20 cellular contexts compared by ENCODE assay signal in the genomic region with DNA sequence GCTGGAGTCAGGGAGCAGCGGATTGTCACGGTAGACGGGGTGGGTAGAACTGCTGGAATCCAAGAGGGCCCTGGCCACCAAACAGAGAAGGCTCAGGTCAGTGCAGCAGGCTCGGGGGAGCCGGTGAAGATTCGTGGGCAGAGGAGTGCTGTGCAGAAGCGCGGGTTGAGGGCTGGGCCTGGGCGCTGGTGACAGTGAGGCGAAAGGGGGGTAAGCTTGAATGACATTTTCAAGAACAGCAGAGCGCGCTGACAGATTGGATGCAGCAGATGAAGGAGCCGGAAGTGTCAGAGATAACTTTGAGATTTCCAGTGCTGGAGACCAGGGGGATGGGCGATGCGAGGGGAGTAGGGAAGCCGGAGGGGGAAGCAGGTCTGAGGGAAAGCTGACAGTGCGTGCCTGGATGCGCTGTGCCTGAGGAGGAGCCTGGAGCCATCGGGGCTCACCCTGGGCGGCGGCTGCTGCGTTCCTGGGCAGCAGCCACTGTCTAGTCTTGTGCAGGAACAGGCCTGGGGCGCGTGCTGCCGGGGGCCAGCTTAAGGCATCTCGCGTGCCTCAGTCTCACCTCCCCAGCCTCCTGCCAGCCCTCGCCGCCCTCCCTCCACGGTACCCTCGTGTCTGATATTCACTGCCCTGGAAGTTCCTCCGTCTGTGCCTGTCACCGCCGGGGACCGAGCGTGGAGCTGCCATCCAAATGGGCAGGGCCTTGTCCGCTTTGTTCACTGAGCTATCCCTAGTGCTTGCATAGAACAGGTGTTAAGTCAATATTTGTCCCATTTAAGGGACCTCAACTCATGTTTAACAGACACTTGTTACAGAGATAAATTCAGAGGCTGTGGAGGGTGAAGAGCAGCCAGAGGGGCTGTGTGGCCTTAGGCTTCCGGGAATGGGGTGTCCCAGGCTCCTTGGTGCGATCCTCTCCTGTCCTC. TPM values are rescaled to one million over a fixed set of nuclear protein-coding genes. Genes with fewer than 3 reads are reported as not detected.
DNase-seq lines count a peak whose midpoint lies in the region; ATAC-seq and TF ChIP-seq lines count a peak whose summit lies in the region.
"Had no signal": no experiment of that assay in that cellular context is flagged by ENCODE, and none has a peak within 500 bp of the region (broad histone marks: within the 10 kb centered on the region; RNA-seq: fewer than 3 reads in every experiment).

No MANE protein-coding gene starts in this region.

- H3K4me1 ChIP-seq in BE2C (peaks cover 9% of the 10 kb centered on the region), endodermal cell (ENCODE audit: control insufficient read depth, insufficient read depth, low read length) (no peaks in the 10 kb centered on the region), suprapubic skin (peaks cover 5% of the 10 kb centered on the region)
- H3K4me1 ChIP-seq: parathyroid adenoma had no signal

- POLR2A ChIA-PET in HEK293T (lab: Yijun Ruan, JAX): no interaction called here

- CTCF ChIA-PET in HEK293T (lab: Yijun Ruan, JAX): no interaction called here

- H3K9ac ChIP-seq in endodermal cell (ENCODE audit: extremely low read depth, low read length, poor library complexity, severe bottlenecking): no peak overlapping the region
- H3K9ac ChIP-seq: parathyroid adenoma had no signal

- DNase-seq in BE2C (peak; percentile 75), NCI-H2029 (lab: John Stamatoyannopoulos, UW) (peak; percentile 42), endodermal cell (peak; percentile 69), mesenteric fat pad (ENCODE audit: low spot score) (peak; percentile 85), HEK293T (ENCODE audit: extremely low spot score) (no peak), GM20000 (ENCODE audit: low spot score) (no peak), suprapubic skin (ENCODE audit: low spot score in 2 of 2) (no peak)
- DNase-seq: activated B cell treated with CpG ODN at 0.5 μM for 24 hours; activated CD8-positive, alpha-beta memory T cell treated with anti-CD3 and anti-CD28 coated beads, Interleukin-2, amount 50 U/mL, for 4 hours; activated naive CD8-positive, alpha-beta T cell treated with anti-CD3 and anti-CD28 coated beads for 36 hours; cerebellar nuclear complex; hippocampal formation; NCI-H1436 treated with DMSO at 0.1 percent for 48 hours; stimulated activated CD4-positive, alpha-beta T cell treated with anti-CD3 and anti-CD28 coated beads, Interleukin-1b, Interleukin-23, amount 100 ng/mL, for 48 hours; SW 1271; trophoblast cell had no signal

- H3K9me3 ChIP-seq in BE2C (no peaks in the 10 kb centered on the region), endodermal cell (ENCODE audit: control insufficient read depth, low read length) (no peaks in the 10 kb centered on the region), suprapubic skin (no peaks in the 10 kb centered on the region)

- WGBS in endodermal cell (ENCODE audit: insufficient coverage in 1 of 2, insufficient read length in 1 of 2), 2 experiments: 70 to 75% methylated on average over 29 to 39 of the region's 39 CpGs
- WGBS in suprapubic skin: 38% methylated on average over 30 of the region's 39 CpGs

- peaks cover 46% of the 10 kb centered on the region for H3K27me3 Mint-ChIP-seq in endodermal cell (ENCODE audit: insufficient read depth)

- H3K36me3 Mint-ChIP-seq in endodermal cell (ENCODE audit: low read depth): no peaks in the 10 kb centered on the region
- H3K36me3 Mint-ChIP-seq: activated naive CD8-positive, alpha-beta T cell treated with anti-CD3 and anti-CD28 coated beads for 36 hours; memory B cell had no signal

- H3K4me3 Mint-ChIP-seq in endodermal cell: no peak overlapping the region
- H3K4me3 Mint-ChIP-seq: activated B cell treated with CpG ODN at 0.5 μM for 24 hours; activated naive CD8-positive, alpha-beta T cell treated with anti-CD3 and anti-CD28 coated beads for 36 hours; memory B cell had no signal

- no peak for TF ChIP-seq POLR2A in suprapubic skin (IDR thresholded peaks at IDR 0.05)

- ATAC-seq in GM19023 (IDR thresholded peaks at IDR 0.05; ENCODE audit: unreplicated experiment): no peak
- ATAC-seq: K562 had no signal

- H3K36me3 ChIP-seq in BE2C (no peaks in the 10 kb centered on the region), endodermal cell (ENCODE audit: control insufficient read depth, insufficient read depth, low read length) (no peaks in the 10 kb centered on the region), suprapubic skin (no peaks in the 10 kb centered on the region)

- H3K4me3 ChIP-seq in BE2C (ENCODE audit: low read depth, low read length) (peak overlapping the region; percentile 34), endodermal cell (ENCODE audit: low read length) (no peak overlapping the region), suprapubic skin (no peak overlapping the region)
- H3K4me3 ChIP-seq: K562 had no signal

- no peak for TF ChIP-seq EP300 in suprapubic skin (IDR thresholded peaks at IDR 0.05)

- H3K4me1 Mint-ChIP-seq in endodermal cell: peaks cover 20% of the 10 kb centered on the region
- H3K4me1 Mint-ChIP-seq: activated B cell treated with CpG ODN at 0.5 μM for 24 hours; activated naive CD8-positive, alpha-beta T cell treated with anti-CD3 and anti-CD28 coated beads for 36 hours had no signal

- H3K27ac Mint-ChIP-seq in endodermal cell: no peak overlapping the region
- H3K27ac Mint-ChIP-seq: activated naive CD8-positive, alpha-beta T cell treated with anti-CD3 and anti-CD28 coated beads for 36 hours; memory B cell had no signal

- TF ChIP-seq CTCF in BE2C (IDR thresholded peaks at IDR 0.05; ENCODE audit: low read depth, low read length): no peak
- no peak for TF ChIP-seq CTCF in endodermal cell (conservative IDR thresholded peaks at IDR 0.05)
- TF ChIP-seq CTCF in GM20000 (IDR thresholded peaks at IDR 0.05; ENCODE audit: extremely low read depth, missing control alignments): no peak
- TF ChIP-seq CTCF in suprapubic skin (IDR thresholded peaks at IDR 0.05): no peak

- H3K9me3 Mint-ChIP-seq in endodermal cell: no peaks in the 10 kb centered on the region
- H3K9me3 Mint-ChIP-seq: activated B cell treated with CpG ODN at 0.5 μM for 24 hours; activated naive CD8-positive, alpha-beta T cell treated with anti-CD3 and anti-CD28 coated beads for 36 hours; memory B cell had no signal

- H3K27me3 ChIP-seq in BE2C (peaks cover 12% of the 10 kb centered on the region), endodermal cell (ENCODE audit: control insufficient read depth, insufficient read depth, low read length, poor library complexity, severe bottlenecking) (peaks cover 32% of the 10 kb centered on the region), suprapubic skin (peaks cover 42% of the 10 kb centered on the region)

- H3K27ac ChIP-seq in endodermal cell (ENCODE audit: low read depth, low read length) (no peak overlapping the region), suprapubic skin (no peak overlapping the region)
- H3K27ac ChIP-seq: parathyroid adenoma had no signal

TF ChIP-seq in HEK293T, 16 proteins besides CTCF, POLR2A, EP300 and RAD21:
- TF ChIP-seq ELF4 (IDR thresholded peaks at IDR 0.05) (no peak), SUZ12 (IDR thresholded peaks at IDR 0.05) (no peak), L3MBTL2 (conservative IDR thresholded peaks at IDR 0.05) (no peak), TARDBP (IDR thresholded peaks at IDR 0.05) (no peak), BHLHE40 (IDR thresholded peaks at IDR 0.05; ENCODE audit: borderline replicate concordance) (no peak), NFRKB (IDR thresholded peaks at IDR 0.05) (no peak), CTBP1 (IDR thresholded peaks at IDR 0.05; ENCODE audit: borderline replicate concordance) (no peak), ARNT (IDR thresholded peaks at IDR 0.05) (no peak), FOXM1 (IDR thresholded peaks at IDR 0.05; ENCODE audit: borderline replicate concordance) (no peak), HDGF (IDR thresholded peaks at IDR 0.05; ENCODE audit: borderline replicate concordance) (no peak), SP1 (IDR thresholded peaks at IDR 0.05) (no peak), LEF1 (IDR thresholded peaks at IDR 0.05; ENCODE audit: borderline replicate concordance) (no peak), FOXK2 (IDR thresholded peaks at IDR 0.05) (no peak), PKNOX1 (IDR thresholded peaks at IDR 0.05) (no peak), FOXA1 (IDR thresholded peaks at IDR 0.05) (no peak), ZNF384 (IDR thresholded peaks at IDR 0.05) (no peak)

RNA-seq across cellular contexts. Expression of gene GRIK4, which starts 5.2 kb away (rescaled TPM):
- 0.34 TPM for polyA plus RNA-seq in BE2C (2012; ENCODE audit: insufficient read depth, insufficient read length, low read depth)
- total RNA-seq in endodermal cell: 1 to 10 TPM; 1.7 to 3.5 TPM
- polyA plus RNA-seq in endodermal cell (2013, experiment 1 of 2): 1.9 TPM
- polyA plus RNA-seq in endodermal cell (2013, experiment 2 of 2): 1.6 TPM
- 0.10 TPM for total RNA-seq in mesenteric fat pad
- total RNA-seq in suprapubic skin: under 1 TPM in 1 of 4 donors, not detected in 3; 0.24 TPM
- total RNA-seq: activated B cell treated with CpG ODN at 0.5 μM for 24 hours, K562 had no signal
- polyA plus RNA-seq: K562 had no signal

Comparison
In these comparisons a context has a peak if more than half of its experiments do, and no peak if none do; other contexts are left out.
1. DNase-seq: peak in BE2C (single experiment), NCI-H2029 (single experiment), endodermal cell (single experiment) and mesenteric fat pad (single experiment); none in HEK293T (single experiment), GM20000 (single experiment) and suprapubic skin (0 of 2).